8 cellular contexts compared by ENCODE assay signal in genomic region chr1:48677306-48678287, GRCh38.
DNase-seq lines count a peak whose midpoint lies in the region; ATAC-seq and TF ChIP-seq lines count a peak whose summit lies in the region.

No MANE protein-coding gene starts in this region.

- H3K4me1 Mint-ChIP-seq in MCF 10A (ENCODE audit: insufficient read depth, unreplicated experiment) = peaks cover 20% of the 10 kb centered on the region

- POLR2A ChIA-PET in MCF 10A (lab: Yijun Ruan, JAX) = interaction anchor here (0.6 to 1.2 kb wide), 2 partner anchors 141 to 238 kb away, joined by 3 read pairs; no protein-coding TSS in a partner anchor

- H3K79me2 ChIP-seq in MM.1S (ENCODE audit: low read length) = no peaks in the 10 kb centered on the region

- no peaks in the 10 kb centered on the region for H3F3A ChIP-seq in MM.1S (ENCODE audit: insufficient read depth, low read length)

- H3K27me3 ChIP-seq in MM.1S (replicated peaks; ENCODE audit: insufficient read depth, low read length) = no peaks in the 10 kb centered on the region

- no TSS peak for BruUV-seq in MCF 10A (replicated peaks; lab: Mats Ljungman, UMichigan)

- no peaks in the 10 kb centered on the region for H3K9me2 ChIP-seq in MM.1S (replicated peaks; ENCODE audit: insufficient read depth, low read length)

- H2AFZ ChIP-seq in MM.1S (ENCODE audit: low read length) = no peak overlapping the region

- intact Hi-C loops in MCF 10A (cut with micrococcal nuclease) = loop anchor here (1.0 to 10.0 kb wide), 4 partner anchors 140 to 1667 kb away; no protein-coding TSS in a partner anchor

- H3K27me3 Mint-ChIP-seq in MCF 10A (ENCODE audit: insufficient read depth, unreplicated experiment) = no peaks in the 10 kb centered on the region

- H3K27ac Mint-ChIP-seq in MCF 10A (ENCODE audit: low read depth, unreplicated experiment) = no peak overlapping the region

- TF ChIP-seq CTCF in MM.1S (IDR thresholded peaks at IDR 0.05; ENCODE audit: low read length) (peak; percentile 71), MCF 10A (IDR thresholded peaks at IDR 0.05; ENCODE audit: unreplicated experiment) (peak; percentile 65)

- ATAC-seq in GM21529 (IDR thresholded peaks at IDR 0.05; ENCODE audit: unreplicated experiment) (peak; percentile 53), GM21825 (IDR thresholded peaks at IDR 0.05; ENCODE audit: unreplicated experiment) (no peak)

- DNase-seq in DMS79 treated with DMSO at 0.1 percent for 48 hours (lab: John Stamatoyannopoulos, UW) = peak; percentile 73
- DNase-seq in MM.1S = peak; percentile 57
- DNase-seq in RKO (ENCODE audit: low spot score) = peak; percentile 75
- DNase-seq in MCF 10A (ENCODE audit: unreplicated experiment) = peak; percentile 76
- DNase-seq in islet precursor cell = peak; percentile 80
- peak; percentile 18 for DNase-seq in stimulated activated CD4-positive, alpha-beta T cell treated with anti-CD3 and anti-CD28 coated beads, Interleukin-4, amount 100 ng/mL, for 24 hours

- CTCF ChIA-PET in MCF 10A (lab: Yijun Ruan, JAX) = interaction anchor here (0.5 to 11.6 kb wide), 72 partner anchors 8 to 1938 kb away, joined by 3 to 159 read pairs (median 4); no protein-coding TSS in a partner anchor

- no peaks in the 10 kb centered on the region for H3K9me3 Mint-ChIP-seq in MCF 10A (ENCODE audit: unreplicated experiment)

- no peak overlapping the region for H3K4me3 ChIP-seq in MM.1S (ENCODE audit: low read length)

- H3K27ac ChIP-seq in MM.1S (ENCODE audit: low read length) = no peak overlapping the region

- no peaks in the 10 kb centered on the region for H3K36me3 ChIP-seq in MM.1S (replicated peaks; ENCODE audit: insufficient read depth, low read length)

- H3K4me1 ChIP-seq in MM.1S (ENCODE audit: low read length) = no peaks in the 10 kb centered on the region

- peaks cover 7% of the 10 kb centered on the region for H3K36me3 Mint-ChIP-seq in MCF 10A (ENCODE audit: insufficient read depth, unreplicated experiment)

- no peak overlapping the region for H3K9ac ChIP-seq in MM.1S (ENCODE audit: low read length)

- no peak overlapping the region for H3K4me3 Mint-ChIP-seq in MCF 10A (ENCODE audit: unreplicated experiment)

- no peaks in the 10 kb centered on the region for H4K20me1 ChIP-seq in MM.1S (ENCODE audit: insufficient read depth, low read length)

- no peaks in the 10 kb centered on the region for H3K9me3 ChIP-seq in MM.1S (replicated peaks; ENCODE audit: insufficient read depth, low read length)

- H3K4me2 ChIP-seq in MM.1S (ENCODE audit: low read depth, low read length) = no peak overlapping the region

Comparison
In these comparisons a context has a peak if more than half of its experiments do, and no peak if none do; other contexts are left out.
1. DNase-seq: peak in every context shown above with its lines; median percentile 80 in islet precursor cell; 76 in MCF 10A; 75 in RKO; 73 in DMS79 treated with DMSO at 0.1 percent for 48 hours; 57 in MM.1S; 18 in stimulated activated CD4-positive, alpha-beta T cell treated with anti-CD3 and anti-CD28 coated beads, Interleukin-4, amount 100 ng/mL, for 24 hours.